Comparison of ENCODE assay signal across 20 cellular contexts in the genomic region with DNA sequence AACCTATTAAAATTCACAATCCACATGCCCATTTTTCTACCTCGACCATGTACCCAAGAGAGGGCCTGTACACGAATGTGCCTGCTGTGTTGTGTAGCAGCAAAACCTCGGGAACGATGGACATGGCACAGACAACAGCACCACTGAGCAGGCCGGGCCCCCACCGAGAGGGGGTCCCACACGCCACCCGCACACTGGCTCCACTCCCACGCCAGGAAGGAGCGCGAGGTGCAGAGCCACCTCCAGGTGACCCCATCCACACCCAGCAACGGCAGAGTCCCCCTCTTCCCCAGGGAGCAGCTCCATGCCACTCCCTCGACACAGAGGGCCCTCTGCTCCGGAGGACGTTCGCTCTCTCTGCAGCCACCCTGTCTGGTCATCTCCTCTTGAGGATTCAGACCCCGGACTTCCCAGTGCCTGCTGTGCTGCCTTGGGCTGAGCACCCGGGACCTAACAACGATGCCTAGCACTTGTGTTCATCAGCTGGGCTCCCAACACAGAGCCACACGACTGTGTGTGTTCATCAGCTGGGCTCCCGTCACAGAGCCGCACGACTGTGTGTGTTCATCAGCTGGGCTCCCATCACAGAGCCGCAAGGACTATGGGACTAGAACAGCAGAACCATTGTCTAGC. TPM values are rescaled to one million over a fixed set of nuclear protein-coding genes. Genes with fewer than 3 reads are reported as not detected.
DNase-seq lines count a peak whose midpoint lies in the region; ATAC-seq and TF ChIP-seq lines count a peak whose summit lies in the region.
"Had no signal": no experiment of that assay in that cellular context is flagged by ENCODE, and none has a peak within 500 bp of the region (broad histone marks: within the 10 kb centered on the region; RNA-seq: fewer than 3 reads in every experiment).

No MANE protein-coding gene starts in this region.

- peak overlapping the region; percentile 11 for H2BK5ac ChIP-seq in neuronal stem cell (ENCODE audit: low read length)

- no peak overlapping the region for H3K4me3 Mint-ChIP-seq in endodermal cell
- H3K4me3 Mint-ChIP-seq: H9 had no signal

- H3K27me3 ChIP-seq in endodermal cell (ENCODE audit: control insufficient read depth, insufficient read depth, low read length, poor library complexity, severe bottlenecking) (no peaks in the 10 kb centered on the region), neuronal stem cell (ENCODE audit: control insufficient read depth in 3 of 3, insufficient read depth in 3 of 3, low read depth in 1 of 3, low read length in 3 of 3) (peaks cover 0 to 3% (median 0%) of the 10 kb centered on the region in 3 experiments), upper lobe of right lung (no peaks in the 10 kb centered on the region), vagina (no peaks in the 10 kb centered on the region)

- no peak overlapping the region for H3K27ac ChIP-seq in endodermal cell (ENCODE audit: low read depth, low read length)
- no peak overlapping the region for H3K27ac ChIP-seq in neuronal stem cell (replicated peaks; ENCODE audit: low read length)
- H3K27ac ChIP-seq in upper lobe of right lung, result no peak overlapping the region
- no peak overlapping the region for H3K27ac ChIP-seq in vagina
- H3K27ac ChIP-seq: A549, SJCRH30 had no signal

- H3K36me3 ChIP-seq in endodermal cell (ENCODE audit: control insufficient read depth, insufficient read depth, low read length), result no peaks in the 10 kb centered on the region
- no peaks in the 10 kb centered on the region for H3K36me3 ChIP-seq in neuronal stem cell (replicated peaks in 1 of 2; ENCODE audit: control insufficient read depth in 2 of 2, insufficient read depth in 2 of 2, low read length in 2 of 2)
- no peaks in the 10 kb centered on the region for H3K36me3 ChIP-seq in upper lobe of right lung
- H3K36me3 ChIP-seq in vagina, result no peaks in the 10 kb centered on the region
- H3K36me3 ChIP-seq: SJCRH30 had no signal

- intact Hi-C loops in left ventricle myocardium superior (cut with micrococcal nuclease), result no loop called here
- intact Hi-C loops in Right ventricle myocardium superior (cut with DNase I), result no loop called here
- intact Hi-C loops in upper lobe of right lung (cut with DNase I), result no loop called here
- intact Hi-C loops in vagina (cut with DNase I), result no loop called here

- H2AFZ ChIP-seq in neuronal stem cell (ENCODE audit: low read length), result no peak overlapping the region

- 89 to 94% methylated on average over 18 to 24 of the region's 24 CpGs for WGBS in endodermal cell (ENCODE audit: insufficient coverage in 1 of 2, insufficient read length in 1 of 2), 2 experiments
- WGBS in neuronal stem cell (ENCODE audit: extremely low coverage in 2 of 2, insufficient read length in 2 of 2, insufficient replicate concordance in 1 of 2), 2 donors, result no CpG with 5 or more reads among the region's 24 CpGs

- H2AK5ac ChIP-seq in neuronal stem cell (ENCODE audit: low read depth, low read length), result peak overlapping the region; percentile 67

- H3K36me3 Mint-ChIP-seq in endodermal cell (ENCODE audit: low read depth), result no peaks in the 10 kb centered on the region

- no peaks in the 10 kb centered on the region for H3K4me1 ChIP-seq in endodermal cell (ENCODE audit: control insufficient read depth, insufficient read depth, low read length)
- H3K4me1 ChIP-seq in neuronal stem cell (ENCODE audit: control insufficient read depth in 2 of 2, insufficient read depth in 1 of 2, low read depth in 1 of 2, low read length in 2 of 2), result peaks cover 0 to 6% of the 10 kb centered on the region in 2 donors
- no peaks in the 10 kb centered on the region for H3K4me1 ChIP-seq in upper lobe of right lung
- no peaks in the 10 kb centered on the region for H3K4me1 ChIP-seq in vagina
- H3K4me1 ChIP-seq: A549, SJCRH30 had no signal

- no peaks in the 10 kb centered on the region for H3K4me1 Mint-ChIP-seq in endodermal cell

- H3K14ac ChIP-seq in neuronal stem cell (ENCODE audit: low read length), result no peak overlapping the region

- peaks cover 5% of the 10 kb centered on the region for H3K9me3 Mint-ChIP-seq in endodermal cell

- TF ChIP-seq CTCF in endodermal cell (conservative IDR thresholded peaks at IDR 0.05) (no peak), upper lobe of right lung (IDR thresholded peaks at IDR 0.05) (no peak), vagina (IDR thresholded peaks at IDR 0.05) (no peak)

- H2BK12ac ChIP-seq in neuronal stem cell (ENCODE audit: low read length), result no peak overlapping the region

- H3K9ac ChIP-seq in endodermal cell (ENCODE audit: extremely low read depth, low read length, poor library complexity, severe bottlenecking) (no peak overlapping the region), neuronal stem cell (ENCODE audit: low read depth, low read length, poor library complexity) (peak overlapping the region; percentile 14)

- no peak overlapping the region for H3K4me3 ChIP-seq in endodermal cell (ENCODE audit: low read length)
- no peak overlapping the region for H3K4me3 ChIP-seq in neuronal stem cell (ENCODE audit: low read length in 2 of 2)
- H3K4me3 ChIP-seq in upper lobe of right lung, result no peak overlapping the region
- H3K4me3 ChIP-seq in vagina, result no peak overlapping the region
- H3K4me3 ChIP-seq: A549, SJCRH30 had no signal

- H3K4me2 ChIP-seq in neuronal stem cell (ENCODE audit: insufficient read depth, low read length, poor library complexity, severe bottlenecking), result no peak overlapping the region
- H3K4me2 ChIP-seq: A549 had no signal

- no peak for ATAC-seq in left ventricle myocardium superior
- no peak for ATAC-seq in Right ventricle myocardium superior (ENCODE audit: poor library complexity)
- ATAC-seq in upper lobe of right lung, result no peak
- ATAC-seq: A549, PC-3 had no signal

- peak overlapping the region; percentile 1 for H2BK15ac ChIP-seq in neuronal stem cell (ENCODE audit: low read length)

- no peak overlapping the region for H4K8ac ChIP-seq in neuronal stem cell (ENCODE audit: low read depth, low read length)

- no peak overlapping the region for H3K18ac ChIP-seq in neuronal stem cell (ENCODE audit: low read length)

- DNase-seq in left ventricle myocardium superior (peak; percentile 20), Right ventricle myocardium superior (no peak), endodermal cell (peak; percentile 34), neuronal stem cell (ENCODE audit: low spot score) (no peak), upper lobe of right lung (peak; percentile 37), MV-4-11 (lab: John Stamatoyannopoulos, UW) (no peak), vagina (ENCODE audit: extremely low spot score in 2 of 2) (no peak), SK-N-DZ (ENCODE audit: low spot score) (no peak)
- DNase-seq: DMS79 treated with DMSO at 0.1 percent for 48 hours, NCI-H1048, NCI-H1436, NCI-H1930, NCI-H2171, NCI-H526, PC-3, RPMI8226, SJCRH30 had no signal

- TF ChIP-seq POLR2A in vagina (IDR thresholded peaks at IDR 0.05), result no peak

- H3K9me3 ChIP-seq in endodermal cell (ENCODE audit: control insufficient read depth, low read length), result no peaks in the 10 kb centered on the region
- H3K9me3 ChIP-seq in neuronal stem cell (replicated peaks in 1 of 2; ENCODE audit: control insufficient read depth in 2 of 2, insufficient read depth in 1 of 2, low read depth in 1 of 2, low read length in 2 of 2), result no peaks in the 10 kb centered on the region
- no peaks in the 10 kb centered on the region for H3K9me3 ChIP-seq in upper lobe of right lung
- no peaks in the 10 kb centered on the region for H3K9me3 ChIP-seq in vagina
- H3K9me3 ChIP-seq: A549, SJCRH30 had no signal

- peak overlapping the region; percentile 68 for H3K23ac ChIP-seq in neuronal stem cell (ENCODE audit: low read depth, low read length, poor library complexity)

- no peaks in the 10 kb centered on the region for H3K79me1 ChIP-seq in neuronal stem cell (ENCODE audit: low read depth, low read length)

- no peaks in the 10 kb centered on the region for H3K27me3 Mint-ChIP-seq in endodermal cell (ENCODE audit: insufficient read depth)

- H4K91ac ChIP-seq in neuronal stem cell (ENCODE audit: low read depth, low read length, poor library complexity), result no peak overlapping the region

- no peak overlapping the region for H3K27ac Mint-ChIP-seq in endodermal cell

- H2BK120ac ChIP-seq in neuronal stem cell (ENCODE audit: low read depth, low read length), result no peak overlapping the region

- H3K4ac ChIP-seq in neuronal stem cell (ENCODE audit: low read length), result no peak overlapping the region

RNA-seq across cellular contexts. Expression of a gene that starts 25.3 kb away (rescaled TPM):
- 4.3 TPM for total RNA-seq in left ventricle myocardium superior
- 3.6 TPM for total RNA-seq in Right ventricle myocardium superior
- total RNA-seq in endodermal cell, result 1 to 10 TPM; 1.2 to 2.6 TPM
- polyA plus RNA-seq in endodermal cell (2013, experiment 1 of 2), result 15.5 TPM
- polyA plus RNA-seq in endodermal cell (2013, experiment 2 of 2), result 13.7 TPM
- 5.3 TPM for polyA plus RNA-seq in neuronal stem cell (2013, experiment 1 of 2)
- polyA plus RNA-seq in neuronal stem cell (2013, experiment 2 of 2), result 5.7 TPM
- total RNA-seq in upper lobe of right lung, result 16.4 TPM
- 17.4 TPM for total RNA-seq in vagina
- 13.2 and 17.5 TPM in 2 replicates for polyA plus RNA-seq in SK-N-DZ (2014; cell fraction: cytosol; rRNA removed)
- polyA plus RNA-seq in SK-N-DZ (2014; cell fraction: nucleus; rRNA removed), result 36.5 and 52.0 TPM in 2 replicates
- total RNA-seq: HT-29, PC-3, SJCRH30 had no signal
- polyA plus RNA-seq: A549 had no signal

Comparison
In these comparisons a context has a peak if more than half of its experiments do, and no peak if none do; other contexts are left out.
1. DNase-seq: peak in left ventricle myocardium superior (single experiment), endodermal cell (single experiment) and upper lobe of right lung (single experiment); none in Right ventricle myocardium superior (single experiment), neuronal stem cell (single experiment), MV-4-11 (single experiment), vagina (0 of 2) and SK-N-DZ (single experiment).